18 cellular contexts compared by ENCODE assay signal in genomic region chr3:188343894-188344293, GRCh38.
A peak's percentile ranks its signal among the peaks of the same experiment; 100 is the strongest.
DNase-seq lines count a peak whose midpoint lies in the region; ATAC-seq and TF ChIP-seq lines count a peak whose summit lies in the region.
"Had no signal": no experiment of that assay in that cellular context is flagged by ENCODE, and none has a peak within 500 bp of the region (broad histone marks: within the 10 kb centered on the region; RNA-seq: fewer than 3 reads in every experiment).

No MANE protein-coding gene starts in this region.

- no CpG with 5 or more reads among the region's 5 CpGs for WGBS in mesendoderm (ENCODE audit: extremely low coverage, insufficient coverage, low lambda C conversion rate)

- H3K4me2 ChIP-seq in mesendoderm (ENCODE audit: low read length): no peak overlapping the region

- H2AK5ac ChIP-seq in mesendoderm (ENCODE audit: low read length): no peak overlapping the region

- TF ChIP-seq CTCF in GM10248 (IDR thresholded peaks at IDR 0.05; ENCODE audit: control extremely low read depth, extremely low read depth, low read depth, missing control alignments): no peak

- no peaks in the 10 kb centered on the region for H3K27me3 ChIP-seq in skeletal muscle tissue (ENCODE audit: control insufficient read depth in 3 of 3, insufficient read depth in 3 of 3, low read length in 3 of 3)
- H3K27me3 ChIP-seq in mesendoderm (ENCODE audit: insufficient read depth, low read length, poor library complexity): no peaks in the 10 kb centered on the region

- H3K23ac ChIP-seq in mesendoderm (ENCODE audit: low read length): no peak overlapping the region

- no peak overlapping the region for H2BK120ac ChIP-seq in mesendoderm (ENCODE audit: low read depth, low read length)

- H3K9ac ChIP-seq in skeletal muscle tissue (ENCODE audit: low read depth in 1 of 3, low read length in 3 of 3) (peak overlapping the region; percentile 68 to 75 (median 71)), mesendoderm (ENCODE audit: low read length) (no peak overlapping the region)

- H3K56ac ChIP-seq in mesendoderm (ENCODE audit: low read length): no peak overlapping the region

- no peak overlapping the region for H3K4ac ChIP-seq in mesendoderm (ENCODE audit: low read depth, low read length)

- H3K27ac ChIP-seq in skeletal muscle tissue (ENCODE audit: low read depth, low read length): peak overlapping the region; percentile 89
- no peak overlapping the region for H3K27ac ChIP-seq in mesendoderm (ENCODE audit: low read depth, low read length)
- H3K27ac ChIP-seq: C4-2B had no signal

- peak overlapping the region in 2 of 3 donors; percentile 11 to 17 for H3K4me3 ChIP-seq in skeletal muscle tissue (ENCODE audit: low read length in 3 of 3)
- H3K4me3 ChIP-seq in mesendoderm (ENCODE audit: low read length): no peak overlapping the region
- H3K4me3 ChIP-seq: HAP-1 had no signal

- intact Hi-C loops in left ventricle myocardium superior (cut with micrococcal nuclease): loop anchor here (2.0 to 10.0 kb wide), 2 partner anchors 57 to 601 kb away; no protein-coding TSS in a partner anchor

- ATAC-seq in left ventricle myocardium superior: peak; percentile 88
- no peak for ATAC-seq in GM21786 (IDR thresholded peaks at IDR 0.05; ENCODE audit: unreplicated experiment)
- ATAC-seq: activated CD4-positive, alpha-beta T cell treated with anti-CD3 and anti-CD28 coated beads for 36 hours; activated T-cell treated with anti-CD3 and anti-CD28 coated beads, Interleukin-2, amount 50 U/mL, for 72 hours; naive thymus-derived CD8-positive, alpha-beta T cell; sciatic nerve had no signal

- no peaks in the 10 kb centered on the region for H3K79me2 ChIP-seq in mesendoderm (ENCODE audit: control insufficient read depth, insufficient read depth, low read length)

- no peaks in the 10 kb centered on the region for H3K79me1 ChIP-seq in mesendoderm (ENCODE audit: low read length)

- no peak overlapping the region for H3K18ac ChIP-seq in mesendoderm (ENCODE audit: low read length)

- H3K36me3 ChIP-seq in skeletal muscle tissue (ENCODE audit: control insufficient read depth in 3 of 3, insufficient read depth in 3 of 3, low read length in 3 of 3) (no peaks in the 10 kb centered on the region), mesendoderm (ENCODE audit: control insufficient read depth, insufficient read depth, low read length) (no peaks in the 10 kb centered on the region)
- H3K36me3 ChIP-seq: HAP-1 had no signal

- no peak overlapping the region for H2BK15ac ChIP-seq in mesendoderm (replicated peaks; ENCODE audit: low read depth)

- peaks cover 30 to 49% (median 35%) of the 10 kb centered on the region in 3 donors for H3K4me1 ChIP-seq in skeletal muscle tissue (ENCODE audit: control insufficient read depth in 3 of 3, insufficient read depth in 3 of 3, low read length in 3 of 3)
- H3K4me1 ChIP-seq in mesendoderm (ENCODE audit: control insufficient read depth, low read depth, low read length): peaks cover 7% of the 10 kb centered on the region
- H3K4me1 ChIP-seq: HAP-1 had no signal

- DNase-seq in NCI-H1105 treated with DMSO at 0.1 percent for 48 hours (lab: John Stamatoyannopoulos, UW) (peak; percentile 87), astrocyte of the hippocampus (ENCODE audit: low read depth, low spot score) (peak; percentile 44), left ventricle myocardium superior (no peak), GM10248 (ENCODE audit: extremely low spot score) (no peak), mesendoderm (no peak)
- DNase-seq: activated CD4-positive, alpha-beta T cell treated with anti-CD3 and anti-CD28 coated beads for 36 hours; activated naive CD4-positive, alpha-beta T cell treated with anti-CD3 and anti-CD28 coated beads, Interleukin-2, amount 50 U/mL, for 16 hours; activated T-cell treated with anti-CD3 and anti-CD28 coated beads, Interleukin-2, amount 50 U/mL, for 72 hours; aorta; effector memory CD4-positive, alpha-beta T cell; naive thymus-derived CD8-positive, alpha-beta T cell; NCI-H1436 treated with DMSO at 0.1 percent for 48 hours; SHP77 had no signal

- CTCF ChIA-PET in GM10248 (lab: Yijun Ruan, JAX): no interaction called here

- no peak overlapping the region for H4K8ac ChIP-seq in mesendoderm (ENCODE audit: low read depth, low read length)

- no peaks in the 10 kb centered on the region for H3K9me3 ChIP-seq in skeletal muscle tissue (ENCODE audit: control insufficient read depth in 3 of 3, low read length in 3 of 3)
- H3K9me3 ChIP-seq: HAP-1 had no signal

- POLR2A ChIA-PET in GM10248 (lab: Yijun Ruan, JAX): no interaction called here

- H2BK5ac ChIP-seq in mesendoderm (ENCODE audit: low read length): no peak overlapping the region

- no peak overlapping the region for H4K5ac ChIP-seq in mesendoderm (ENCODE audit: low read length)

Comparison
In these comparisons a context has a peak if more than half of its experiments do, and no peak if none do; other contexts are left out.
1. DNase-seq: peak in NCI-H1105 treated with DMSO at 0.1 percent for 48 hours (single experiment) and astrocyte of the hippocampus (single experiment); none in left ventricle myocardium superior (single experiment), GM10248 (single experiment) and mesendoderm (single experiment).